Comparison of ENCODE assay signal across 8 cellular contexts in genomic region chr2:144333144-144333555, GRCh38.
A peak's percentile ranks its signal among the peaks of the same experiment; 100 is the strongest.
DNase-seq lines count a peak whose midpoint lies in the region; ATAC-seq, FAIRE-seq and TF ChIP-seq lines count a peak whose summit lies in the region.

No MANE protein-coding gene starts in this region.

- H3K4me2 ChIP-seq in keratinocyte (ENCODE audit: control insufficient read depth, extremely low read depth, insufficient read depth, low read depth, low read length), result peak overlapping the region; percentile 80

- FAIRE-seq in keratinocyte (lab: Jason Lieb, UNC), result no peak

- no peaks in the 10 kb centered on the region for H3K27me3 Mint-ChIP-seq in activated naive CD8-positive, alpha-beta T cell
- no peaks in the 10 kb centered on the region for H3K27me3 Mint-ChIP-seq in stimulated activated naive CD8-positive, alpha-beta T cell treated with anti-CD3 and anti-CD28 coated beads, Interleukin-15, amount 100 ng/mL, for 72 hours

- no peaks in the 10 kb centered on the region for H3K36me3 ChIP-seq in keratinocyte (ENCODE audit: control insufficient read depth in 2 of 2, extremely low read depth in 1 of 2, insufficient read depth in 2 of 2, low read length in 2 of 2)

- H3K9me1 ChIP-seq in keratinocyte (ENCODE audit: control insufficient read depth, extremely low read depth, insufficient read depth, low read length), result no peaks in the 10 kb centered on the region

- H3K36me3 Mint-ChIP-seq in activated naive CD8-positive, alpha-beta T cell, result peaks cover 4% of the 10 kb centered on the region

- H3K4me3 ChIP-seq in keratinocyte (ENCODE audit: control insufficient read depth in 2 of 3, extremely low read depth in 1 of 3, insufficient read depth in 2 of 3, low read depth in 1 of 3, low read length in 3 of 3), result peak overlapping the region in 2 of 3 experiments; percentile 46 to 70

- H3K27ac Mint-ChIP-seq in activated naive CD8-positive, alpha-beta T cell, result peak overlapping the region; percentile 93
- H3K27ac Mint-ChIP-seq in stimulated activated naive CD8-positive, alpha-beta T cell treated with anti-CD3 and anti-CD28 coated beads, Interleukin-15, amount 100 ng/mL, for 72 hours, result peak overlapping the region in 1 of 2 donors; percentile 89

- H3K9me3 Mint-ChIP-seq in activated naive CD8-positive, alpha-beta T cell (ENCODE audit: low read depth), result no peaks in the 10 kb centered on the region
- no peaks in the 10 kb centered on the region for H3K9me3 Mint-ChIP-seq in stimulated activated naive CD8-positive, alpha-beta T cell treated with anti-CD3 and anti-CD28 coated beads, Interleukin-15, amount 100 ng/mL, for 72 hours

- dilution Hi-C loops in keratinocyte (cut with MboI; ENCODE audit: extremely low pct_ligation_motif_present, low sequenced_read_pairs), result no loop called here

- peak overlapping the region; percentile 99 for H2AFZ ChIP-seq in keratinocyte (ENCODE audit: control insufficient read depth, low read length)

- peak overlapping the region; percentile 62 for H3K9ac ChIP-seq in keratinocyte (ENCODE audit: control insufficient read depth, extremely low read depth, insufficient read depth, low read length)

- H3K4me3 Mint-ChIP-seq in activated naive CD8-positive, alpha-beta T cell, result peak overlapping the region; percentile 85
- H3K4me3 Mint-ChIP-seq in stimulated activated naive CD8-positive, alpha-beta T cell treated with anti-CD3 and anti-CD28 coated beads, Interleukin-15, amount 100 ng/mL, for 72 hours, result peak overlapping the region; percentile 84 to 89

- ATAC-seq in stimulated activated naive CD8-positive, alpha-beta T cell treated with anti-CD3 and anti-CD28 coated beads, Interleukin-15, amount 100 ng/mL, for 72 hours, result no peak

- peaks cover 43% of the 10 kb centered on the region for H3K4me1 Mint-ChIP-seq in activated naive CD8-positive, alpha-beta T cell (ENCODE audit: low read depth)
- peaks cover 38% of the 10 kb centered on the region for H3K4me1 Mint-ChIP-seq in stimulated activated naive CD8-positive, alpha-beta T cell treated with anti-CD3 and anti-CD28 coated beads, Interleukin-15, amount 100 ng/mL, for 72 hours

- no peaks in the 10 kb centered on the region for H3K27me3 ChIP-seq in keratinocyte (ENCODE audit: control insufficient read depth, extremely low read depth, insufficient read depth, low read length)

- no peak for TF ChIP-seq CTCF in keratinocyte (optimal IDR thresholded peaks at IDR 0.05 in 1 of 3, IDR thresholded peaks at IDR 0.05 in 1 of 3, conservative IDR thresholded peaks at IDR 0.05 in 1 of 3; ENCODE audit: extremely low read depth in 1 of 3, insufficient read depth in 2 of 3, low read length in 3 of 3)

- DNase-seq in NCI-H2196 (lab: John Stamatoyannopoulos, UW; ENCODE audit: unreplicated experiment), result peak; percentile 30
- DNase-seq in NCI-H2196 treated with DMSO at 0.1 percent for 48 hours (lab: John Stamatoyannopoulos, UW; ENCODE audit: unreplicated experiment), result no peak
- no peak for DNase-seq in keratinocyte (ENCODE audit: low read depth, low spot score)
- DNase-seq in stimulated activated naive CD8-positive, alpha-beta T cell treated with anti-CD3 and anti-CD28 coated beads, Interleukin-15, amount 100 ng/mL, for 72 hours, result no peak
- no peak for DNase-seq in D341Med (ENCODE audit: low spot score)
- no peak for DNase-seq in UCSD-AML1 (lab: John Stamatoyannopoulos, UW; ENCODE audit: unreplicated experiment)
- DNase-seq in central memory CD4-positive, alpha-beta T cell, result no peak

- H3K9me3 ChIP-seq in keratinocyte (ENCODE audit: control insufficient read depth, low read depth, low read length), result no peaks in the 10 kb centered on the region

- H4K20me1 ChIP-seq in keratinocyte (ENCODE audit: control insufficient read depth, extremely low read depth, insufficient read depth, low read length), result no peaks in the 10 kb centered on the region

- H3K4me1 ChIP-seq in keratinocyte (ENCODE audit: control insufficient read depth, extremely low read depth, insufficient read depth, low read length), result peaks cover 7% of the 10 kb centered on the region

- H3K79me2 ChIP-seq in keratinocyte (ENCODE audit: control insufficient read depth, insufficient read depth, low read length), result peaks cover 4% of the 10 kb centered on the region

- H3K27ac ChIP-seq in keratinocyte (ENCODE audit: control insufficient read depth, insufficient read depth, low read length), result no peak overlapping the region
